15 cellular contexts compared by ENCODE assay signal in the genomic region with DNA sequence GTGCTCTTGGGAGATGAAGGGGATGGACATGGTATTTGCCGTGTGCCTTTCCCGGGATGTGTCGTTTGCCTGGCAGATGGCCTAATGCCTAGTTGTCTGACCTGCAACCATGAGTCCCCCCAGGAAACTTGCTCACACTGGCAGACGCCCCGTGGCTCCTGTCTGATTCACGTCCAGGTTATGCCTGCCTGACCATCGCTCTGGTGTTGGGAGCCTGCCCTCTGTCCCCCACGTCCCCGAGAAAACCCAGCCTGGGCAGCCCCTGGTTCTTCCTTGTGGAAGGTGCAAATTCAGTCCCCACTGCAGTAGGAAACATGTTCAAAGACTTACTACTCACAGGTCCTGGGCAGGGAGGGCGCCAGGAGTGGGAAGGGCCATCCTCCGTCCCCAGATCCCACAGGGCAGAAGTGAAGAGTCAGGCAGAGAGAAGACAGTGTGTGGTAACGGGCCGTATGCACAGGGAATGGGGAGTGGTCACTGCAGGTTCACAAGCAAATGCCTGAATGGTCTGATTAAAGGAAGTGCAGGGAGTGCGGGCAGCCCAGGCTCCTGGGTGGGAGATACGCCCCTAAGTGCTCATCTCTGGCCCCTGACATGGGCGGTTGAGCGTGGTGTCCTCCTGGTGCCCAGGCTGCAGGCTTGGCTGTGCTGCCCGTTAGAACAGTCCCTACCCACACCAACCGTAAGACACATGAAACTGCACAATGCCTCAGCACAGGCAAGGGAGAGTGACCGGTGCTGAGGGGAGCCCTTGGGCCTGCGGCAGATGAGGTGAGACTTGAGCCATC. TPM values are rescaled to one million over a fixed set of nuclear protein-coding genes. Genes with fewer than 3 reads are reported as not detected.
DNase-seq lines count a peak whose midpoint lies in the region; ATAC-seq lines count a peak whose summit lies in the region.
"Had no signal": no experiment of that assay in that cellular context is flagged by ENCODE, and none has a peak within 500 bp of the region (broad histone marks: within the 10 kb centered on the region; RNA-seq: fewer than 3 reads in every experiment).

No MANE protein-coding gene starts in this region.

- H3K4me3 ChIP-seq in CD4-positive, CD25-positive, alpha-beta regulatory T cell (ENCODE audit: low read depth, low read length), result no peak overlapping the region
- H3K4me3 ChIP-seq in mesenchymal stem cell (ENCODE audit: insufficient read depth in 1 of 2, low read depth in 1 of 2, low read length in 2 of 2) (no peak overlapping the region), Karpas-422 (ENCODE audit: low read length) (no peak overlapping the region)
- H3K4me3 ChIP-seq: heart right ventricle, sigmoid colon, SJCRH30 had no signal

- POLR2A ChIA-PET in T-cell (lab: Charles Lee), result interaction anchor here in 1 of 2 donors (0.7 kb wide), 1 partner anchor 76 kb away, joined by 10 read pairs; no protein-coding TSS in a partner anchor

- H3K9me3 ChIP-seq in CD4-positive, CD25-positive, alpha-beta regulatory T cell (ENCODE audit: control insufficient read depth in 2 of 2, low read length in 2 of 2), result no peaks in the 10 kb centered on the region
- H3K9me3 ChIP-seq in mesenchymal stem cell (ENCODE audit: control insufficient read depth, low read length) (no peaks in the 10 kb centered on the region), Karpas-422 (ENCODE audit: low read length) (no peaks in the 10 kb centered on the region)
- H3K9me3 ChIP-seq: heart right ventricle, sigmoid colon, SJCRH30 had no signal

- peaks cover 1% of the 10 kb centered on the region for H3K36me3 ChIP-seq in CD4-positive, CD25-positive, alpha-beta regulatory T cell (ENCODE audit: control insufficient read depth, insufficient read depth, low read length)
- peaks cover 0 to 3% of the 10 kb centered on the region in 2 experiments for H3K36me3 ChIP-seq in mesenchymal stem cell (ENCODE audit: control insufficient read depth in 1 of 2, insufficient read depth in 2 of 2, low read depth in 1 of 2, low read length in 2 of 2)
- no peaks in the 10 kb centered on the region for H3K36me3 ChIP-seq in Karpas-422 (ENCODE audit: insufficient read depth, low read length)
- H3K36me3 ChIP-seq: sigmoid colon, SJCRH30 had no signal

- H2BK12ac ChIP-seq in mesenchymal stem cell (ENCODE audit: low read length in 2 of 2), result no peak overlapping the region

- H4K20me1 ChIP-seq in Karpas-422 (ENCODE audit: insufficient read depth, low read depth, low read length), result no peaks in the 10 kb centered on the region

- peaks cover 53% of the 10 kb centered on the region for H3K4me1 ChIP-seq in CD4-positive, CD25-positive, alpha-beta regulatory T cell (ENCODE audit: control insufficient read depth, insufficient read depth, low read length, poor library complexity, severe bottlenecking)
- H3K4me1 ChIP-seq in mesenchymal stem cell (ENCODE audit: control insufficient read depth, insufficient read depth, low read depth, low read length), result peaks cover 20% of the 10 kb centered on the region
- peaks cover 12% of the 10 kb centered on the region for H3K4me1 ChIP-seq in Karpas-422 (ENCODE audit: low read length)

- peaks cover 0 to 67% (median 15%) of the 10 kb centered on the region in 4 donors for H3K4me1 Mint-ChIP-seq in CD4-positive, CD25-positive, alpha-beta regulatory T cell
- peaks cover 47 to 57% (median 49%) of the 10 kb centered on the region in 3 donors for H3K4me1 Mint-ChIP-seq in T-cell

- peak overlapping the region; percentile 71 to 94 (median 73) for H3K27ac Mint-ChIP-seq in CD4-positive, CD25-positive, alpha-beta regulatory T cell
- peak overlapping the region; percentile 94 to 95 for H3K27ac Mint-ChIP-seq in T-cell
- H3K27ac Mint-ChIP-seq: IgD-negative memory B cell had no signal

- H3K27ac ChIP-seq in CD4-positive, CD25-positive, alpha-beta regulatory T cell (ENCODE audit: insufficient read depth, low read length, poor library complexity, severe bottlenecking), result no peak overlapping the region
- H3K27ac ChIP-seq in mesenchymal stem cell (ENCODE audit: low read length, poor library complexity, severe bottlenecking) (no peak overlapping the region), Karpas-422 (ENCODE audit: low read length) (no peak overlapping the region)
- H3K27ac ChIP-seq: sigmoid colon, SJCRH30 had no signal

- no peaks in the 10 kb centered on the region for H3K9me2 ChIP-seq in Karpas-422 (replicated peaks; ENCODE audit: insufficient read depth, low read length)

- H3K18ac ChIP-seq in mesenchymal stem cell (ENCODE audit: low read depth in 1 of 2, low read length in 2 of 2), result no peak overlapping the region

- no peak for DNase-seq in CD4-positive, CD25-positive, alpha-beta regulatory T cell
- no peak for DNase-seq in T-cell
- no peak for DNase-seq in mesenchymal stem cell
- no peak for DNase-seq in Karpas-422
- no peak for DNase-seq in DMS 273 treated with DMSO at 0.1 percent for 48 hours (lab: John Stamatoyannopoulos, UW)
- DNase-seq: AML-193; effector CD4-positive, alpha-beta T cell; heart right ventricle; islet precursor cell; NCI-H2081 treated with DMSO at 0.1 percent for 48 hours; NCI-H526; sigmoid colon; SJCRH30 had no signal

- H3K9me3 Mint-ChIP-seq in CD4-positive, CD25-positive, alpha-beta regulatory T cell, result no peaks in the 10 kb centered on the region
- H3K9me3 Mint-ChIP-seq in T-cell, result no peaks in the 10 kb centered on the region
- H3K9me3 Mint-ChIP-seq: IgD-negative memory B cell had no signal

- H2AFZ ChIP-seq in mesenchymal stem cell (ENCODE audit: low read depth, low read length), result no peak overlapping the region
- no peak overlapping the region for H2AFZ ChIP-seq in Karpas-422 (ENCODE audit: low read length)

- ATAC-seq in CD4-positive, CD25-positive, alpha-beta regulatory T cell (ENCODE audit: low read depth in 2 of 2), result no peak
- ATAC-seq in T-cell (replicated peaks in 1 of 4), result no peak
- ATAC-seq: heart right ventricle had no signal

- H3K4me2 ChIP-seq in mesenchymal stem cell (ENCODE audit: low read length, poor library complexity, severe bottlenecking), result no peak overlapping the region
- no peak overlapping the region for H3K4me2 ChIP-seq in Karpas-422 (ENCODE audit: low read depth, low read length, poor library complexity, severe bottlenecking)

- no peaks in the 10 kb centered on the region for H3K79me1 ChIP-seq in mesenchymal stem cell (replicated peaks; ENCODE audit: low read length, poor library complexity, severe bottlenecking)

- H3K14ac ChIP-seq in mesenchymal stem cell (ENCODE audit: low read length in 2 of 2), result no peak overlapping the region

- no peak overlapping the region for H2BK15ac ChIP-seq in mesenchymal stem cell (ENCODE audit: low read depth, poor library complexity, severe bottlenecking)

- no peak overlapping the region for H2BK120ac ChIP-seq in mesenchymal stem cell (ENCODE audit: low read depth, low read length)

- H4K91ac ChIP-seq in mesenchymal stem cell (ENCODE audit: low read length), result peak overlapping the region; percentile 12

- no peaks in the 10 kb centered on the region for H3K79me2 ChIP-seq in Karpas-422 (ENCODE audit: low read length)

- H2AK5ac ChIP-seq in mesenchymal stem cell (ENCODE audit: low read length, severe bottlenecking), result no peak overlapping the region

- no peak overlapping the region for H2BK5ac ChIP-seq in mesenchymal stem cell (ENCODE audit: low read depth, low read length, poor library complexity, severe bottlenecking)

- WGBS in mesenchymal stem cell, result 79% methylated on average over 21 of the region's 21 CpGs

- no peak overlapping the region for H3K4ac ChIP-seq in mesenchymal stem cell (ENCODE audit: low read depth in 1 of 2, low read length in 2 of 2)

- H4K8ac ChIP-seq in mesenchymal stem cell (ENCODE audit: low read length), result no peak overlapping the region

- no peak overlapping the region for H3K23ac ChIP-seq in mesenchymal stem cell (ENCODE audit: low read length in 2 of 2)

- H3K27me3 Mint-ChIP-seq in CD4-positive, CD25-positive, alpha-beta regulatory T cell, result no peaks in the 10 kb centered on the region
- peaks cover 0 to 2% of the 10 kb centered on the region in 2 donors for H3K27me3 Mint-ChIP-seq in T-cell
- H3K27me3 Mint-ChIP-seq: IgD-negative memory B cell had no signal

- H3K36me3 Mint-ChIP-seq in CD4-positive, CD25-positive, alpha-beta regulatory T cell, result no peaks in the 10 kb centered on the region
- H3K36me3 Mint-ChIP-seq in T-cell, result no peaks in the 10 kb centered on the region
- H3K36me3 Mint-ChIP-seq: IgD-negative memory B cell had no signal

- H3K4me3 Mint-ChIP-seq in CD4-positive, CD25-positive, alpha-beta regulatory T cell, result peak overlapping the region; percentile 58 to 83 (median 75)
- peak overlapping the region in 2 of 3 donors; percentile 24 to 77 for H3K4me3 Mint-ChIP-seq in T-cell

- no peaks in the 10 kb centered on the region for H3K27me3 ChIP-seq in CD4-positive, CD25-positive, alpha-beta regulatory T cell (ENCODE audit: control insufficient read depth, insufficient read depth, low read length)
- H3K27me3 ChIP-seq in mesenchymal stem cell (ENCODE audit: control insufficient read depth in 1 of 2, insufficient read depth in 1 of 2, low read length in 2 of 2), result peaks cover 49 to 58% of the 10 kb centered on the region in 2 experiments
- H3K27me3 ChIP-seq in Karpas-422 (ENCODE audit: low read length), result no peaks in the 10 kb centered on the region
- H3K27me3 ChIP-seq: SJCRH30 had no signal

- CTCF ChIA-PET in T-cell (lab: Charles Lee), result interaction anchor here in 1 of 2 donors (0.7 kb wide), 1 partner anchor 94 kb away, joined by 4 read pairs; no protein-coding TSS in a partner anchor

- H3K9ac ChIP-seq in mesenchymal stem cell (ENCODE audit: low read length), result no peak overlapping the region
- no peak overlapping the region for H3K9ac ChIP-seq in Karpas-422 (ENCODE audit: low read length)

RNA-seq across cellular contexts. Expression of a gene that starts 4.2 kb away (rescaled TPM):
- total RNA-seq in CD4-positive, CD25-positive, alpha-beta regulatory T cell, result 10.4 TPM
- 10 to 100 TPM; 13.5 to 17.4 (median 16.5) TPM for polyA plus RNA-seq in CD4-positive, CD25-positive, alpha-beta regulatory T cell
- 10 to 100 TPM in 3 of 5 donors, 1 to 10 TPM in 2; 5.2 to 20.4 (median 17.2) TPM for total RNA-seq in T-cell
- 0.06 TPM for polyA plus RNA-seq in mesenchymal stem cell (2013, experiment 1 of 2)
- polyA plus RNA-seq in mesenchymal stem cell (2013, experiment 2 of 2), result 0.10 TPM
- 1.3 and 1.4 TPM in 2 replicates for total RNA-seq in Karpas-422 (2014; rRNA removed; shearing (Covaris generic); ENCODE audit: low replicate concordance)
- polyA plus RNA-seq: fibroblast of lung had no signal

RNA-seq across cellular contexts. Expression of a gene that starts 15.7 kb away (rescaled TPM):
- total RNA-seq in CD4-positive, CD25-positive, alpha-beta regulatory T cell, result 420 TPM
- polyA plus RNA-seq in CD4-positive, CD25-positive, alpha-beta regulatory T cell, result 100 to 1,000 TPM in 1 of 4 donors, 10 to 100 TPM in 3; 63.6 to 118 (median 97.3) TPM
- 100 to 1,000 TPM; 246 to 369 (median 264) TPM for total RNA-seq in T-cell
- polyA plus RNA-seq in mesenchymal stem cell (2013, experiment 1 of 2), result 12.6 TPM
- polyA plus RNA-seq in mesenchymal stem cell (2013, experiment 2 of 2), result 10.8 TPM
- total RNA-seq in Karpas-422 (2014; rRNA removed; shearing (Covaris generic); ENCODE audit: low replicate concordance), result 16.9 and 27.1 TPM in 2 replicates

RNA-seq across cellular contexts. Expression of a gene that starts 15.8 kb away (rescaled TPM):
- 26.0 TPM for total RNA-seq in CD4-positive, CD25-positive, alpha-beta regulatory T cell
- 10 to 100 TPM; 11.8 to 14.0 (median 12.6) TPM for polyA plus RNA-seq in CD4-positive, CD25-positive, alpha-beta regulatory T cell
- 10 to 100 TPM; 30.1 to 39.5 (median 38.6) TPM for total RNA-seq in T-cell
- 34.1 TPM for polyA plus RNA-seq in mesenchymal stem cell (2013, experiment 1 of 2)
- polyA plus RNA-seq in mesenchymal stem cell (2013, experiment 2 of 2), result 31.6 TPM
- total RNA-seq in Karpas-422 (2014; rRNA removed; shearing (Covaris generic); ENCODE audit: low replicate concordance), result 11.3 and 23.8 TPM in 2 replicates

RNA-seq across cellular contexts. Expression of a gene that starts 27.6 kb away (rescaled TPM):
- 59.7 TPM for total RNA-seq in CD4-positive, CD25-positive, alpha-beta regulatory T cell
- polyA plus RNA-seq in CD4-positive, CD25-positive, alpha-beta regulatory T cell, result 10 to 100 TPM; 19.6 to 27.8 (median 21.9) TPM
- total RNA-seq in T-cell, result 10 to 100 TPM; 52.3 to 81.4 (median 63.4) TPM
- 120 TPM for polyA plus RNA-seq in mesenchymal stem cell (2013, experiment 1 of 2)
- polyA plus RNA-seq in mesenchymal stem cell (2013, experiment 2 of 2), result 109 TPM
- 35.0 and 82.2 TPM in 2 replicates for total RNA-seq in Karpas-422 (2014; rRNA removed; shearing (Covaris generic); ENCODE audit: low replicate concordance)

RNA-seq across cellular contexts. Expression of a gene that starts 39.7 kb away (rescaled TPM):
- total RNA-seq in CD4-positive, CD25-positive, alpha-beta regulatory T cell, result 351 TPM
- polyA plus RNA-seq in CD4-positive, CD25-positive, alpha-beta regulatory T cell, result 100 to 1,000 TPM; 707 to 964 (median 782) TPM
- 100 to 1,000 TPM; 271 to 456 (median 403) TPM for total RNA-seq in T-cell
- 319 TPM for polyA plus RNA-seq in mesenchymal stem cell (2013, experiment 1 of 2)
- polyA plus RNA-seq in mesenchymal stem cell (2013, experiment 2 of 2), result 325 TPM
- total RNA-seq in Karpas-422 (2014; rRNA removed; shearing (Covaris generic); ENCODE audit: low replicate concordance), result 395 and 1,207 TPM in 2 replicates
